Comparison of ENCODE assay signal across 8 cellular contexts in the genomic region with DNA sequence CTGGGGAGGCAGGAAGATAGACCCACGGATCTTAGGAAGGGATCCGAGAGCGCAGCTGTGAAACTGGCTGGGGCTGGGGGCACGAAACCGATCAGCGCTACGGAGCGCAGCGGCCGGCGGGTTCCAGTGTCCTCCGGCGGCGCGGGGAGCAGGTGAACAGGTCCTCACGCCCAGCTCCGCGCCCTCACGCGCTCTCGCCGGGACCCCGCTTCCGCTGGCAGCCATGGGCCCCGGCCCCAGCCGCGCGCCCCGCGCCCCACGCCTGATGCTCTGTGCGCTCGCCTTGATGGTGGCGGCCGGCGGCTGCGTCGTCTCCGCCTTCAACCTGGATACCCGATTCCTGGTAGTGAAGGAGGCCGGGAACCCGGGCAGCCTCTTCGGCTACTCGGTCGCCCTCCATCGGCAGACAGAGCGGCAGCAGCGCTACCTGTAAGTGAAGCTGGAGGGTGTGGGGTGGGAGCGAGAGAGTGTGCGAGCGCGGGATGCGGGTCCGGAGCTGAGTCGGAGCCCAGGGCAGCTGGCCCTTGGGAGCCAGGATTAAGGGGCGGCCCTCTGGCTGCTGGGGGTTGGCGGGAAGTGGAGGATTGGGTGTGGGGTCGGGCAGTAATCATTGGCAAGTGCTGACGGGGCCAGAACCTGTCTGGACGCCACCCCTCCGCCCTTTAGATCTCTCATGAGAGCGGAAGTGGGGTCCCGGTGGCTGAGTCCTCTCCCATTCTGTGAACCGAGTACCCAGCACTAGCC.
DNase-seq lines count a peak whose midpoint lies in the region; ATAC-seq and TF ChIP-seq lines count a peak whose summit lies in the region.

No MANE protein-coding gene starts in this region.

- no peak overlapping the region for H3K27ac Mint-ChIP-seq in activated naive CD8-positive, alpha-beta T cell treated with anti-CD3 and anti-CD28 coated beads, Interleukin-2, amount 50 U/mL, for 24 hours

- peak overlapping the region; percentile 78 for H3K4me3 Mint-ChIP-seq in activated naive CD8-positive, alpha-beta T cell treated with anti-CD3 and anti-CD28 coated beads, Interleukin-2, amount 50 U/mL, for 24 hours

- no peaks in the 10 kb centered on the region for H3K9me3 Mint-ChIP-seq in activated naive CD8-positive, alpha-beta T cell treated with anti-CD3 and anti-CD28 coated beads, Interleukin-2, amount 50 U/mL, for 24 hours

- peaks cover 21% of the 10 kb centered on the region for H3K27me3 Mint-ChIP-seq in activated naive CD8-positive, alpha-beta T cell treated with anti-CD3 and anti-CD28 coated beads, Interleukin-2, amount 50 U/mL, for 24 hours

- H4K20me1 ChIP-seq in KMS-11 (ENCODE audit: insufficient read depth), result no peaks in the 10 kb centered on the region

- peak; percentile 51; the same call in 1 of the 2 replicates for TF ChIP-seq CTCF in KMS-11 (conservative IDR thresholded peaks at IDR 0.05; ENCODE audit: low read depth, low read length)

- peaks cover 22% of the 10 kb centered on the region for H3K4me1 Mint-ChIP-seq in activated naive CD8-positive, alpha-beta T cell treated with anti-CD3 and anti-CD28 coated beads, Interleukin-2, amount 50 U/mL, for 24 hours

- H2AFZ ChIP-seq in KMS-11 (ENCODE audit: low read depth), result peak overlapping the region; percentile 72

- H3K4me3 ChIP-seq in KMS-11 (IDR thresholded peaks at IDR 0.05; ENCODE audit: insufficient read depth, low read depth, low read length) (peak overlapping the region; percentile 47), SK-N-MC (peak overlapping the region; percentile 83), skeletal muscle cell (ENCODE audit: low read depth, low read length) (peak overlapping the region; percentile 78)

- no peak overlapping the region; the same call in 1 of the 2 replicates for H3K9ac ChIP-seq in KMS-11
- no peak overlapping the region for H3K9ac ChIP-seq in SK-N-MC (ENCODE audit: insufficient read length)

- no peaks in the 10 kb centered on the region for H3K79me2 ChIP-seq in KMS-11 (ENCODE audit: insufficient read depth, low read depth)

- peaks cover 8% of the 10 kb centered on the region; the same call in 1 of the 2 replicates for H3K27me3 ChIP-seq in KMS-11 (ENCODE audit: insufficient read depth, low read depth)

- ATAC-seq in activated naive CD8-positive, alpha-beta T cell treated with anti-CD3 and anti-CD28 coated beads, Interleukin-2, amount 50 U/mL, for 24 hours, result peak; percentile 79

- H3K4me2 ChIP-seq in KMS-11, result peak overlapping the region; percentile 99

- H3K36me3 ChIP-seq in KMS-11 (ENCODE audit: insufficient read depth), result no peaks in the 10 kb centered on the region
- H3K36me3 ChIP-seq in SK-N-MC (ENCODE audit: insufficient read depth, low read length), result no peaks in the 10 kb centered on the region

- H3K9me3 ChIP-seq in SK-N-MC (ENCODE audit: low read depth, low read length), result no peaks in the 10 kb centered on the region

- H3K27ac ChIP-seq in KMS-11 (no peak overlapping the region), SK-N-MC (no peak overlapping the region)

- DNase-seq in SKM-1 treated with dmso at 0.1 percent for 144 hours (lab: John Stamatoyannopoulos, UW; ENCODE audit: unreplicated experiment), result peak; percentile 31
- DNase-seq in SKM-1 (lab: John Stamatoyannopoulos, UW; ENCODE audit: unreplicated experiment), result no peak
- DNase-seq in SK-N-MC (ENCODE audit: low read depth, low spot score), result no peak
- DNase-seq in activated naive CD8-positive, alpha-beta T cell treated with anti-CD3 and anti-CD28 coated beads, Interleukin-2, amount 50 U/mL, for 24 hours, result peak; percentile 69
- DNase-seq in hypothalamus (lab: John Stamatoyannopoulos, UW), result peak in 28 of 51 donors; percentile 9 to 53 (median 34)
- DNase-seq in skeletal muscle cell (ENCODE audit: low read depth), result no peak
- no peak for DNase-seq in amniotic stem cell (lab: John Stamatoyannopoulos, UW)

- H3K4me1 ChIP-seq in KMS-11 (ENCODE audit: low read depth, poor library complexity, severe bottlenecking), result peaks cover 16% of the 10 kb centered on the region

- no peaks in the 10 kb centered on the region for H3K36me3 Mint-ChIP-seq in activated naive CD8-positive, alpha-beta T cell treated with anti-CD3 and anti-CD28 coated beads, Interleukin-2, amount 50 U/mL, for 24 hours (ENCODE audit: low read depth)

Comparison
In these comparisons a context has a peak if more than half of its experiments do, and no peak if none do; other contexts are left out.
1. DNase-seq: peak in SKM-1 treated with dmso at 0.1 percent for 144 hours (single experiment), activated naive CD8-positive, alpha-beta T cell treated with anti-CD3 and anti-CD28 coated beads, Interleukin-2, amount 50 U/mL, for 24 hours (single experiment) and hypothalamus (28 of 51); none in SKM-1 (single experiment), SK-N-MC (single experiment), skeletal muscle cell (single experiment) and amniotic stem cell (single experiment).
2. Peak in every context shown above with its lines, with median percentiles within 50 percentile points of each other: H3K4me3 ChIP-seq.